1 cellular context compared by ENCODE assay signal in the genomic region with DNA sequence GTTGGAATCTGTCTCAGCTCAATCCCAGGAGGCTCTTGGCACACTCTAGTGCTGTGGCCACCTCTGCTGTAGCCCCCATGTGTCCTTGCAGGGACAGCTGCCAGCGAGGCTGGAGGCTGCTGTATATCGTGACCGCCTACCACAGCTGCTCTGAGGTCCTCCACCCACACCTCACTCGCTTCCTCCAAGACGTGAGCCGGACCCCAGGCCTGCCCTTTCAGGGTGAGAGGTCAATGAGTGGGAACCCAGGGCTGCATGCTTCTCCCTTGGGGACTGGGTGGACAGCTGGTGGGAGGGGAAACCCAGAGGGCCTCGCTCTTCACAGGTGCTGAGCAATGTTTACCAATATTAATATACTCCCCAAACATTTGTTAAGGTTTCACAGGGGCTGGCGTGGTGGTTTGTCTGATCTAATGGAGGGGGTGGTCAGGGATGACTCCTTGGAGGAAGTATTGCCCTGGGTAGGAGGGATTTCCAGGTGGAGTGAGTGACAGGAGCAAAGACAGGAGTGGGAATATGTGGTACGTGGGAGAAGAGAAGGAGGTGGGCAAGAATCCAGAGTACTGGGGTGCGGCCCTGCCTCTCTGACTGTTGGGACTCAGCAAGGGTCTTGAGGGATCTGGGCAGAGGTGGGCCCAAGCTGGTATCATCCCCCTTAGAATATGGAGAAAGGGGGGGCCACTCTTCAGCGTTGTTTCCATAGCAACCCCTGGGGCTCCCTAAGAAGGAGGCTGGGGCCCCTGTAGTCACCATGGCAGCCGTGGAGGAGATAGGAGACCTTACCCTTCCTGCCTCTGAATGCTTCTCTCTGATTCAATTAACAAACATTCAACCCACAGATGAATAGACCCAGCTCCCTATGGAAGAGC.
TF ChIP-seq lines count a peak whose summit lies in the region.

No MANE protein-coding gene starts in this region.

TF ChIP-seq in IMR-90, 13 proteins besides CTCF, POLR2A, EP300 and RAD21:
- TF ChIP-seq RCOR1 (IDR thresholded peaks at IDR 0.05; ENCODE audit: insufficient replicate concordance, low read length) (no peak), BHLHE40 (IDR thresholded peaks at IDR 0.05; ENCODE audit: low read depth, low read length) (no peak), FOS (IDR thresholded peaks at IDR 0.05; ENCODE audit: low read depth, low read length) (no peak), SMC3 (IDR thresholded peaks at IDR 0.05; ENCODE audit: low read depth, low read length) (no peak), RFX5 (IDR thresholded peaks at IDR 0.05; ENCODE audit: low read depth, low read length) (no peak), MAZ (IDR thresholded peaks at IDR 0.05; ENCODE audit: borderline replicate concordance, low read depth, low read length) (no peak), CEBPB (IDR thresholded peaks at IDR 0.05; ENCODE audit: low read depth, low read length) (no peak), CHD1 (IDR thresholded peaks at IDR 0.05; ENCODE audit: low read depth, low read length) (no peak), MAFK (IDR thresholded peaks at IDR 0.05; ENCODE audit: low read depth, low read length) (no peak), MXI1 (IDR thresholded peaks at IDR 0.05; ENCODE audit: borderline replicate concordance, low read depth, low read length) (no peak), NFE2L2 (IDR thresholded peaks at IDR 0.05; ENCODE audit: low read depth, low read length) (no peak)
- TF ChIP-seq, protein P1, sequence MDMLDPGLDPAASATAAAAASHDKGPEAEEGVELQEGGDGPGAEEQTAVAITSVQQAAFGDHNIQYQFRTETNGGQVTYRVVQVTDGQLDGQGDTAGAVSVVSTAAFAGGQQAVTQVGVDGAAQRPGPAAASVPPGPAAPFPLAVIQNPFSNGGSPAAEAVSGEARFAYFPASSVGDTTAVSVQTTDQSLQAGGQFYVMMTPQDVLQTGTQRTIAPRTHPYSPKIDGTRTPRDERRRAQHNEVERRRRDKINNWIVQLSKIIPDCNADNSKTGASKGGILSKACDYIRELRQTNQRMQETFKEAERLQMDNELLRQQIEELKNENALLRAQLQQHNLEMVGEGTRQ (IDR thresholded peaks at IDR 0.05; ENCODE audit: low read depth, low read length): no peak
